8 cellular contexts compared by ENCODE assay signal in the genomic region with DNA sequence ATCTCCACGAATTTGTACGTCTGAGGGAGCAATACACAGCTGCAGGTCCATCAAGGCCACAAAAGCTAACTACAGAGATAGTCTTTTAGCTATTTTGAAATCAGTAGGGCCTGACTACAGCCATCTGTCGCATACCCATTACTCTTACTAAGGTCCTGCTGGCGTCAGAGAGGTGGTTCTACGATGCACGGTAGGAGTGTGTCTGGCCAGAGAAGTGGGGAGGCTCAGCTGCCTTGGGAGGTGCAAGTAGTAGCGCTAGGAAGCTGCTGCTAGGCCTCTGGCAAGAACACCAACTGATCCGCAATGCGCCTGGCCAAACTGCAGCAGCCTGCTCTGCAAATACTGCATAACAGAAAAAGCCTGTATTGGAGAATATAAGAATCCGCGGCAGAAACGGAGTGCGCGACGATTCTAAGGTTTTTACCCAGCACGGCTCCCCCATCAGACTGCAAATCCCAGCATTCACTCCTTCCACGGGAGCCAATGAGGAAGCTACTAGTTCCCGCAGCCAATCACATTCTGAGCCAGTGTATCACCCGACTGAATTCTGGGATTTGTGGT. TPM values are rescaled to one million over a fixed set of nuclear protein-coding genes. Genes with fewer than 3 reads are reported as not detected.
DNase-seq lines count a peak whose midpoint lies in the region; ATAC-seq, FAIRE-seq and TF ChIP-seq lines count a peak whose summit lies in the region.

No MANE protein-coding gene starts in this region.

- H3K9ac ChIP-seq in kidney (ENCODE audit: low read length in 2 of 2): peak overlapping the region; percentile 72 to 98

- peak; percentile 61 for ATAC-seq in GM18519 (IDR thresholded peaks at IDR 0.05; ENCODE audit: low FRiP score, unreplicated experiment)
- ATAC-seq in HG03060 (IDR thresholded peaks at IDR 0.05; ENCODE audit: low read depth, unreplicated experiment): peak; percentile 76

- H3K27ac ChIP-seq in ACC112 (ENCODE audit: low read depth, low read length) (peak overlapping the region; percentile 96), kidney (ENCODE audit: low read depth in 2 of 2, low read length in 2 of 2) (peak overlapping the region; percentile 93 to 99)

- TF ChIP-seq CTCF in kidney (IDR thresholded peaks at IDR 0.05; ENCODE audit: borderline replicate concordance, extremely low read depth, insufficient read depth): no peak

- DNase-seq in NCI-H2196 treated with DMSO at 0.1 percent for 48 hours (lab: John Stamatoyannopoulos, UW; ENCODE audit: unreplicated experiment) (peak; percentile 95), cerebellar nuclear complex (lab: John Stamatoyannopoulos, UW) (peak; percentile 73 to 92), kidney (peak; percentile 91)
- peak; percentile 42 to 69 (median 64) for DNase-seq in activated CD4-positive, CD25-positive, alpha-beta regulatory T cell (lab: John Stamatoyannopoulos, UW)
- DNase-seq in stimulated activated CD4-positive, alpha-beta T cell treated with anti-CD3 and anti-CD28 coated beads, Interleukin-15, amount 100 ng/mL, for 24 hours: peak; percentile 85

- no peaks in the 10 kb centered on the region for H3K36me3 ChIP-seq in ACC112 (ENCODE audit: insufficient read depth, low read length)
- H3K36me3 ChIP-seq in kidney (ENCODE audit: control insufficient read depth in 1 of 2, insufficient read depth in 2 of 2, low read length in 2 of 2): no peaks in the 10 kb centered on the region

- FAIRE-seq in kidney (lab: Jason Lieb, UNC): no peak

- H3K79me2 ChIP-seq in ACC112 (ENCODE audit: control insufficient read depth, insufficient read depth, low read length, unreplicated experiment): peaks cover 40% of the 10 kb centered on the region

- H3K9me3 ChIP-seq in kidney (ENCODE audit: control insufficient read depth in 1 of 2, low read length in 2 of 2): peaks cover 0 to 7% of the 10 kb centered on the region in 2 donors

- H3K27me3 ChIP-seq in ACC112 (ENCODE audit: insufficient read depth, low read length): no peaks in the 10 kb centered on the region

- intact Hi-C loops in kidney (cut with DNase I): no loop called here

- peak overlapping the region; percentile 97 for H2AFZ ChIP-seq in ACC112 (ENCODE audit: low read length, unreplicated experiment)

- peaks cover 14% of the 10 kb centered on the region for H3K4me1 ChIP-seq in ACC112 (ENCODE audit: control insufficient read depth, insufficient read depth, low read length, unreplicated experiment)
- H3K4me1 ChIP-seq in kidney (ENCODE audit: control insufficient read depth in 1 of 2, insufficient read depth in 1 of 2, low read depth in 1 of 2, low read length in 2 of 2): peaks cover 9 to 17% of the 10 kb centered on the region in 2 donors

- peak overlapping the region; percentile 83 for H3K4me3 ChIP-seq in ACC112 (ENCODE audit: low read depth, low read length)
- peak overlapping the region; percentile 84 to 98 for H3K4me3 ChIP-seq in kidney (ENCODE audit: low read length in 2 of 2)

RNA-seq across cellular contexts. Expression of a gene that starts 0.7 kb away (rescaled TPM):
- total RNA-seq in kidney: 104 TPM
- polyA plus RNA-seq in kidney (ENCODE audit: insufficient read depth, low read depth, low replicate concordance): 28.8 TPM

Comparison
In these comparisons a context has a peak if more than half of its experiments do, and no peak if none do; other contexts are left out.
1. Peak in every context shown above with its lines: DNase-seq, ATAC-seq, H3K4me3 ChIP-seq and H3K27ac ChIP-seq.